Comparison of ENCODE assay signal across 11 cellular contexts in genomic region chr2:197158591-197159550, GRCh38.
DNase-seq lines count a peak whose midpoint lies in the region; ATAC-seq and TF ChIP-seq lines count a peak whose summit lies in the region.
"Had no signal": no experiment of that assay in that cellular context is flagged by ENCODE, and none has a peak within 500 bp of the region (broad histone marks: within the 10 kb centered on the region; RNA-seq: fewer than 3 reads in every experiment).

No MANE protein-coding gene starts in this region.

- H3K27me3 Mint-ChIP-seq in CD4-positive, alpha-beta T cell: no peaks in the 10 kb centered on the region
- no peaks in the 10 kb centered on the region for H3K27me3 Mint-ChIP-seq in central memory CD8-positive, alpha-beta T cell
- no peaks in the 10 kb centered on the region for H3K27me3 Mint-ChIP-seq in naive thymus-derived CD4-positive, alpha-beta T cell

- peaks cover 69% of the 10 kb centered on the region for H3K36me3 Mint-ChIP-seq in CD4-positive, alpha-beta T cell (ENCODE audit: low read depth)
- H3K36me3 Mint-ChIP-seq in central memory CD8-positive, alpha-beta T cell (ENCODE audit: insufficient read depth): peaks cover 16% of the 10 kb centered on the region
- H3K36me3 Mint-ChIP-seq in naive thymus-derived CD4-positive, alpha-beta T cell: peaks cover 13 to 48% (median 27%) of the 10 kb centered on the region in 5 donors

- H3K36me3 ChIP-seq in naive thymus-derived CD4-positive, alpha-beta T cell (ENCODE audit: control insufficient read depth in 2 of 3, insufficient read depth in 3 of 3, low read length in 3 of 3): peaks cover 0 to 5% (median 0%) of the 10 kb centered on the region in 3 experiments
- H3K36me3 ChIP-seq: gastrocnemius medialis had no signal

- intact Hi-C loops in CD4-positive, alpha-beta T cell (cut with DNase I, micrococcal nuclease): no loop called here
- intact Hi-C loops in naive thymus-derived CD4-positive, alpha-beta T cell (cut with micrococcal nuclease): no loop called here

- H3K9me3 ChIP-seq in CD4-positive, alpha-beta T cell (ENCODE audit: control insufficient read depth, low read length): no peaks in the 10 kb centered on the region
- H3K9me3 ChIP-seq in naive thymus-derived CD4-positive, alpha-beta T cell (ENCODE audit: control insufficient read depth in 2 of 3, low read length in 3 of 3): no peaks in the 10 kb centered on the region
- H3K9me3 ChIP-seq: gastrocnemius medialis had no signal

- H3K4me3 Mint-ChIP-seq in CD4-positive, alpha-beta T cell: no peak overlapping the region
- H3K4me3 Mint-ChIP-seq in central memory CD8-positive, alpha-beta T cell: peak overlapping the region; percentile 6
- peak overlapping the region in 2 of 10 donors; percentile 11 to 54 for H3K4me3 Mint-ChIP-seq in naive thymus-derived CD4-positive, alpha-beta T cell

- no peak overlapping the region for H3K4me3 ChIP-seq in naive thymus-derived CD4-positive, alpha-beta T cell (ENCODE audit: low read length)
- H3K4me3 ChIP-seq: gastrocnemius medialis had no signal

- H3K4me1 Mint-ChIP-seq in CD4-positive, alpha-beta T cell (ENCODE audit: low read depth): peaks cover 85% of the 10 kb centered on the region
- peaks cover 74% of the 10 kb centered on the region for H3K4me1 Mint-ChIP-seq in central memory CD8-positive, alpha-beta T cell
- H3K4me1 Mint-ChIP-seq in naive thymus-derived CD4-positive, alpha-beta T cell: peaks cover 65 to 89% (median 82%) of the 10 kb centered on the region in 7 donors

- no peaks in the 10 kb centered on the region for H3K27me3 ChIP-seq in CD4-positive, alpha-beta T cell (ENCODE audit: control insufficient read depth, insufficient read depth, low read length)
- no peaks in the 10 kb centered on the region for H3K27me3 ChIP-seq in naive thymus-derived CD4-positive, alpha-beta T cell (ENCODE audit: control insufficient read depth in 2 of 2, insufficient read depth in 2 of 2, low read length in 2 of 2)
- H3K27me3 ChIP-seq: gastrocnemius medialis had no signal

- CTCF ChIA-PET in CD4-positive, alpha-beta T cell (lab: Charles Lee): interaction anchor here (1.0 to 1.6 kb wide), 4 partner anchors 10 to 46 kb away, joined by 3 to 6 read pairs (median 6); no protein-coding TSS in a partner anchor
- CTCF ChIA-PET in naive thymus-derived CD4-positive, alpha-beta T cell (lab: Charles Lee): interaction anchor here (1.0 kb wide), 1 partner anchor 10 kb away, joined by 4 read pairs; no protein-coding TSS in a partner anchor

- ATAC-seq in CD4-positive, alpha-beta T cell (ENCODE audit: poor library complexity): no peak
- ATAC-seq in central memory CD8-positive, alpha-beta T cell (replicated peaks; ENCODE audit: extremely low read depth, poor library complexity, severe bottlenecking): no peak
- no peak for ATAC-seq in naive thymus-derived CD4-positive, alpha-beta T cell
- ATAC-seq in GM18867 (IDR thresholded peaks at IDR 0.05; ENCODE audit: unreplicated experiment) (no peak), GM21717 (IDR thresholded peaks at IDR 0.05; ENCODE audit: unreplicated experiment) (no peak)
- ATAC-seq: gastrocnemius medialis had no signal

- peak overlapping the region; percentile 42 for H3K27ac ChIP-seq in CD4-positive, alpha-beta T cell (ENCODE audit: low read depth, low read length)
- peak overlapping the region; percentile 9 for H3K27ac ChIP-seq in naive thymus-derived CD4-positive, alpha-beta T cell (ENCODE audit: low read depth, low read length)
- H3K27ac ChIP-seq: gastrocnemius medialis had no signal

- H3K4me1 ChIP-seq in naive thymus-derived CD4-positive, alpha-beta T cell (ENCODE audit: control insufficient read depth in 2 of 2, insufficient read depth in 2 of 2, low read length in 2 of 2): peaks cover 41 to 48% of the 10 kb centered on the region in 2 donors
- H3K4me1 ChIP-seq: gastrocnemius medialis had no signal

- H3K27ac Mint-ChIP-seq in CD4-positive, alpha-beta T cell: peak overlapping the region; percentile 81
- peak overlapping the region; percentile 72 for H3K27ac Mint-ChIP-seq in central memory CD8-positive, alpha-beta T cell (ENCODE audit: low read depth)
- peak overlapping the region in 8 of 9 donors; percentile 41 to 98 (median 81) for H3K27ac Mint-ChIP-seq in naive thymus-derived CD4-positive, alpha-beta T cell

- H3K9me3 Mint-ChIP-seq in CD4-positive, alpha-beta T cell: peaks cover 8% of the 10 kb centered on the region
- H3K9me3 Mint-ChIP-seq in central memory CD8-positive, alpha-beta T cell: no peaks in the 10 kb centered on the region
- H3K9me3 Mint-ChIP-seq in naive thymus-derived CD4-positive, alpha-beta T cell: peaks cover 0 to 12% (median 3%) of the 10 kb centered on the region in 11 donors

- no peak for DNase-seq in CD4-positive, alpha-beta T cell
- DNase-seq in NCI-H460 (ENCODE audit: extremely low read depth, low read depth) (peak; percentile 68), GF-D8 (lab: John Stamatoyannopoulos, UW) (no peak), dedifferentiated amniotic fluid mesenchymal stem cell (ENCODE audit: extremely low spot score) (no peak)
- no peak for DNase-seq in central memory CD8-positive, alpha-beta T cell (ENCODE audit: low spot score in 2 of 2)
- no peak for DNase-seq in naive thymus-derived CD4-positive, alpha-beta T cell
- DNase-seq: DMS79, gastrocnemius medialis, NCI-H446 treated with DMSO at 0.1 percent for 48 hours had no signal

- no peak for TF ChIP-seq CTCF in CD4-positive, alpha-beta T cell (IDR thresholded peaks at IDR 0.05)

- POLR2A ChIA-PET in CD4-positive, alpha-beta T cell (lab: Charles Lee): interaction anchor here (1.2 kb wide), 1 partner anchor 40 kb away, joined by 3 read pairs; no protein-coding TSS in a partner anchor
- POLR2A ChIA-PET in naive thymus-derived CD4-positive, alpha-beta T cell (lab: Charles Lee): interaction anchor here (1.0 to 1.7 kb wide), 3 partner anchors 9 to 18 kb away, joined by 3 to 4 read pairs (median 3); no protein-coding TSS in a partner anchor
